1 cellular context compared by ENCODE assay signal in genomic region chr11:13111813-13112130, GRCh38.
TF ChIP-seq lines count a peak whose summit lies in the region.

No MANE protein-coding gene starts in this region.

TF ChIP-seq in GM23338, 12 proteins besides CTCF, POLR2A, EP300 and RAD21:
- TF ChIP-seq CREB1 (CRISPR knock-in tag; IDR thresholded peaks at IDR 0.05; ENCODE audit: low read depth) (no peak), ETS1 (IDR thresholded peaks at IDR 0.05) (no peak), POLR2AphosphoS5 (IDR thresholded peaks at IDR 0.05; ENCODE audit: low read depth) (no peak), EZH2 (IDR thresholded peaks at IDR 0.05; ENCODE audit: low read depth, unreplicated experiment) (no peak), ZNF331 (CRISPR knock-in tag; IDR thresholded peaks at IDR 0.05; ENCODE audit: low read depth) (no peak), EZH2phosphoT487 (IDR thresholded peaks at IDR 0.05; ENCODE audit: unreplicated experiment) (no peak), STAT1 (IDR thresholded peaks at IDR 0.05; ENCODE audit: unreplicated experiment) (no peak), JUNB (IDR thresholded peaks at IDR 0.05; ENCODE audit: unreplicated experiment) (no peak), NANOG (IDR thresholded peaks at IDR 0.05; ENCODE audit: borderline replicate concordance) (no peak), REST (IDR thresholded peaks at IDR 0.05; ENCODE audit: unreplicated experiment) (no peak), ZNF114 (CRISPR knock-in tag; IDR thresholded peaks at IDR 0.05) (no peak)
- TF ChIP-seq, protein P1, sequence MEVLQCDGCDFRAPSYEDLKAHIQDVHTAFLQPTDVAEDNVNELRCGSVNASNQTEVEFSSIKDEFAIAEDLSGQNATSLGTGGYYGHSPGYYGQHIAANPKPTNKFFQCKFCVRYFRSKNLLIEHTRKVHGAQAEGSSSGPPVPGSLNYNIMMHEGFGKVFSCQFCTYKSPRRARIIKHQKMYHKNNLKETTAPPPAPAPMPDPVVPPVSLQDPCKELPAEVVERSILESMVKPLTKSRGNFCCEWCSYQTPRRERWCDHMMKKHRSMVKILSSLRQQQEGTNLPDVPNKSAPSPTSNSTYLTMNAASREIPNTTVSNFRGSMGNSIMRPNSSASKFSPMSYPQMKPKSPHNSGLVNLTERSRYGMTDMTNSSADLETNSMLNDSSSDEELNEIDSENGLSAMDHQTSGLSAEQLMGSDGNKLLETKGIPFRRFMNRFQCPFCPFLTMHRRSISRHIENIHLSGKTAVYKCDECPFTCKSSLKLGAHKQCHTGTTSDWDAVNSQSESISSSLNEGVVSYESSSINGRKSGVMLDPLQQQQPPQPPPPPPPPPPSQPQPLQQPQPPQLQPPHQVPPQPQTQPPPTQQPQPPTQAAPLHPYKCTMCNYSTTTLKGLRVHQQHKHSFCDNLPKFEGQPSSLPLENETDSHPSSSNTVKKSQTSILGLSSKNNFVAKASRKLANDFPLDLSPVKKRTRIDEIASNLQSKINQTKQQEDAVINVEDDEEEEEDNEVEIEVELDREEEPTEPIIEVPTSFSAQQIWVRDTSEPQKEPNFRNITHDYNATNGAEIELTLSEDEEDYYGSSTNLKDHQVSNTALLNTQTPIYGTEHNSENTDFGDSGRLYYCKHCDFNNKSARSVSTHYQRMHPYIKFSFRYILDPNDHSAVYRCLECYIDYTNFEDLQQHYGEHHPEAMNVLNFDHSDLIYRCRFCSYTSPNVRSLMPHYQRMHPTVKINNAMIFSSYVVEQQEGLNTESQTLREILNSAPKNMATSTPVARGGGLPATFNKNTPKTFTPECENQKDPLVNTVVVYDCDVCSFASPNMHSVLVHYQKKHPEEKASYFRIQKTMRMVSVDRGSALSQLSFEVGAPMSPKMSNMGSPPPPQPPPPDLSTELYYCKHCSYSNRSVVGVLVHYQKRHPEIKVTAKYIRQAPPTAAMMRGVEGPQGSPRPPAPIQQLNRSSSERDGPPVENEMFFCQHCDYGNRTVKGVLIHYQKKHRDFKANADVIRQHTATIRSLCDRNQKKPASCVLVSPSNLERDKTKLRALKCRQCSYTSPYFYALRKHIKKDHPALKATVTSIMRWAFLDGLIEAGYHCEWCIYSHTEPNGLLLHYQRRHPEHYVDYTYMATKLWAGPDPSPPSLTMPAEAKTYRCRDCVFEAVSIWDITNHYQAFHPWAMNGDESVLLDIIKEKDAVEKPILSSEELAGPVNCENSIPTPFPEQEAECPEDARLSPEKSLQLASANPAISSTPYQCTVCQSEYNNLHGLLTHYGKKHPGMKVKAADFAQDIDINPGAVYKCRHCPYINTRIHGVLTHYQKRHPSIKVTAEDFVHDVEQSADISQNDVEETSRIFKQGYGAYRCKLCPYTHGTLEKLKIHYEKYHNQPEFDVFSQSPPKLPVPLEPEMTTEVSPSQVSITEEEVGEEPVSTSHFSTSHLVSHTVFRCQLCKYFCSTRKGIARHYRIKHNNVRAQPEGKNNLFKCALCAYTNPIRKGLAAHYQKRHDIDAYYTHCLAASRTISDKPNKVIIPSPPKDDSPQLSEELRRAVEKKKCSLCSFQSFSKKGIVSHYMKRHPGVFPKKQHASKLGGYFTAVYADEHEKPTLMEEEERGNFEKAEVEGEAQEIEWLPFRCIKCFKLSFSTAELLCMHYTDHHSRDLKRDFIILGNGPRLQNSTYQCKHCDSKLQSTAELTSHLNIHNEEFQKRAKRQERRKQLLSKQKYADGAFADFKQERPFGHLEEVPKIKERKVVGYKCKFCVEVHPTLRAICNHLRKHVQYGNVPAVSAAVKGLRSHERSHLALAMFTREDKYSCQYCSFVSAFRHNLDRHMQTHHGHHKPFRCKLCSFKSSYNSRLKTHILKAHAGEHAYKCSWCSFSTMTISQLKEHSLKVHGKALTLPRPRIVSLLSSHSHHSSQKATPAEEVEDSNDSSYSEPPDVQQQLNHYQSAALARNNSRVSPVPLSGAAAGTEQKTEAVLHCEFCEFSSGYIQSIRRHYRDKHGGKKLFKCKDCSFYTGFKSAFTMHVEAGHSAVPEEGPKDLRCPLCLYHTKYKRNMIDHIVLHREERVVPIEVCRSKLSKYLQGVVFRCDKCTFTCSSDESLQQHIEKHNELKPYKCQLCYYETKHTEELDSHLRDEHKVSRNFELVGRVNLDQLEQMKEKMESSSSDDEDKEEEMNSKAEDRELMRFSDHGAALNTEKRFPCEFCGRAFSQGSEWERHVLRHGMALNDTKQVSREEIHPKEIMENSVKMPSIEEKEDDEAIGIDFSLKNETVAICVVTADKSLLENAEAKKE (CRISPR knock-in tag; IDR thresholded peaks at IDR 0.05): no peak
